Comparison of ENCODE assay signal across 12 cellular contexts in genomic region chr1:91584309-91584708, GRCh38.
"Had no signal": no experiment of that assay in that cellular context is flagged by ENCODE, and none has a peak within 500 bp of the region (broad histone marks: within the 10 kb centered on the region; RNA-seq: fewer than 3 reads in every experiment).

No MANE protein-coding gene starts in this region.

- ATAC-seq: stimulated activated memory B cell treated with anti-CD40 and anti-IgM and Interleukin-4, amounts not matched to agents 10 μg/mL and 1 μg/mL and 100 μg/mL, for 72 hours had no signal

- H3K4me3 ChIP-seq: coronary artery, hepatocyte, ovary, tibial artery had no signal

- H3K27ac ChIP-seq: coronary artery, tibial artery had no signal

- H3K27me3 ChIP-seq: hepatocyte, ovary, tibial artery had no signal

- DNase-seq: activated CD4-positive, CD25-positive, alpha-beta regulatory T cell treated with anti-CD3 and anti-CD28 coated beads, Interleukin-2, amount 50 U/mL, for 72 hours; activated naive CD8-positive, alpha-beta T cell treated with anti-CD3 and anti-CD28 coated beads for 36 hours; effector CD4-positive, alpha-beta T cell; kidney; mesendoderm; nephron progenitor cell; ovary; stimulated activated CD4-positive, alpha-beta T cell treated with anti-CD3 and anti-CD28 coated beads, Interleukin-2, amount 100 ng/mL, for 48 hours; tibial artery had no signal

- H3K36me3 ChIP-seq: ovary, tibial artery had no signal

- H3K9me3 ChIP-seq: ovary, tibial artery had no signal
